ENCODE assay signal across 6 cellular contexts in genomic region chr17:63911657-63912100, GRCh38. TPM values are rescaled to one million over a fixed set of nuclear protein-coding genes. Genes with fewer than 3 reads are reported as not detected.
DNase-seq lines count a peak whose midpoint lies in the region; ATAC-seq and TF ChIP-seq lines count a peak whose summit lies in the region.

No MANE protein-coding gene starts in this region.

- H3F3A ChIP-seq in DOHH2 (ENCODE audit: control insufficient read depth, insufficient read depth), result no peaks in the 10 kb centered on the region

- 35 to 66% (median 42%) methylated on average over 5 to 8 of the region's 8 CpGs for WGBS in adrenal gland, 4 donors

- H3K36me3 Mint-ChIP-seq in naive thymus-derived CD4-positive, alpha-beta T cell, result no peaks in the 10 kb centered on the region

- CTCF ChIA-PET in naive thymus-derived CD4-positive, alpha-beta T cell (lab: Charles Lee), result interaction anchor here (0.7 to 3.4 kb wide), 17 partner anchors 8 to 358 kb away, joined by 3 to 22 read pairs (median 4); partner anchors contain the start of genes CD79B and ICAM2

- TF ChIP-seq POLR2A in adrenal gland (IDR thresholded peaks at IDR 0.05), result no peak

- peaks cover 0 to 29% (median 0%) of the 10 kb centered on the region in 5 donors for H3K27me3 Mint-ChIP-seq in naive thymus-derived CD4-positive, alpha-beta T cell

- no peak overlapping the region for H3K9ac ChIP-seq in OCI-LY3 (ENCODE audit: low read length)

- H3K4me1 ChIP-seq in DOHH2 (ENCODE audit: control insufficient read depth, low read length) (peaks cover 22% of the 10 kb centered on the region), OCI-LY3 (ENCODE audit: low read length) (peaks cover 25% of the 10 kb centered on the region), adrenal gland (replicated peaks in 1 of 2) (no peaks in the 10 kb centered on the region)
- no peaks in the 10 kb centered on the region for H3K4me1 ChIP-seq in naive thymus-derived CD4-positive, alpha-beta T cell (ENCODE audit: control insufficient read depth in 2 of 2, insufficient read depth in 2 of 2, low read length in 2 of 2)

- no peak overlapping the region for H3K4me3 ChIP-seq in DOHH2 (ENCODE audit: low read length)
- peak overlapping the region; percentile 52; the same call in 1 of the 2 replicates for H3K4me3 ChIP-seq in OCI-LY3 (ENCODE audit: low read length)
- no peak overlapping the region for H3K4me3 ChIP-seq in adrenal gland
- H3K4me3 ChIP-seq in naive thymus-derived CD4-positive, alpha-beta T cell (ENCODE audit: low read length), result no peak overlapping the region

- no peaks in the 10 kb centered on the region for H3K79me2 ChIP-seq in DOHH2 (ENCODE audit: control insufficient read depth, low read length)
- no peaks in the 10 kb centered on the region for H3K79me2 ChIP-seq in OCI-LY3 (ENCODE audit: low read length)

- no peak overlapping the region for H2AFZ ChIP-seq in OCI-LY3 (ENCODE audit: low read depth, low read length)

- H3K27ac ChIP-seq in DOHH2 (ENCODE audit: low read depth, low read length) (no peak overlapping the region), OCI-LY3 (ENCODE audit: low read length) (no peak overlapping the region), adrenal gland (no peak overlapping the region)
- H3K27ac ChIP-seq in naive thymus-derived CD4-positive, alpha-beta T cell (ENCODE audit: low read depth, low read length), result no peak overlapping the region

- POLR2A ChIA-PET in naive thymus-derived CD4-positive, alpha-beta T cell (lab: Charles Lee), result interaction anchor here (0.5 to 1.4 kb wide), 4 partner anchors 9 to 225 kb away, joined by 3 to 5 read pairs (median 4); partner anchors contain the start of gene ICAM2

- H4K20me1 ChIP-seq in DOHH2 (ENCODE audit: control insufficient read depth, insufficient read depth, low read depth, low read length), result no peaks in the 10 kb centered on the region
- H4K20me1 ChIP-seq in OCI-LY3 (ENCODE audit: insufficient read depth, low read length), result no peaks in the 10 kb centered on the region

- H3K9me3 ChIP-seq in DOHH2 (ENCODE audit: control insufficient read depth, insufficient read depth, low read length) (no peaks in the 10 kb centered on the region), OCI-LY3 (ENCODE audit: insufficient read depth, low read length) (no peaks in the 10 kb centered on the region), adrenal gland (replicated peaks in 1 of 3) (no peaks in the 10 kb centered on the region)
- no peaks in the 10 kb centered on the region for H3K9me3 ChIP-seq in naive thymus-derived CD4-positive, alpha-beta T cell (ENCODE audit: control insufficient read depth in 2 of 3, low read length in 3 of 3)

- H3K4me2 ChIP-seq in DOHH2 (ENCODE audit: low read length), result no peak overlapping the region
- H3K4me2 ChIP-seq in OCI-LY3 (ENCODE audit: low read length), result peak overlapping the region; percentile 62

- DNase-seq in adrenal gland, result peak in 5 of 7 donors; percentile 40 to 69 (median 55)
- peak; percentile 30 to 64 (median 49) for DNase-seq in naive thymus-derived CD4-positive, alpha-beta T cell
- DNase-seq in dedifferentiated amniotic fluid mesenchymal stem cell (ENCODE audit: extremely low spot score), result no peak
- DNase-seq in OCI-M2 (lab: John Stamatoyannopoulos, UW; ENCODE audit: unreplicated experiment), result no peak

- TF ChIP-seq CTCF in DOHH2 (IDR thresholded peaks at IDR 0.05; ENCODE audit: low read depth, low read length, poor library complexity, severe bottlenecking) (peak; percentile 53), OCI-LY3 (IDR thresholded peaks at IDR 0.05; ENCODE audit: low read depth, low read length) (peak; percentile 48), adrenal gland (IDR thresholded peaks at IDR 0.05) (peak; percentile 45 to 90 (median 67))

- H3K9me2 ChIP-seq in DOHH2 (replicated peaks; ENCODE audit: control insufficient read depth, low read length), result no peaks in the 10 kb centered on the region

- H3K27me3 ChIP-seq in DOHH2 (ENCODE audit: control insufficient read depth, low read length), result peaks cover 9% of the 10 kb centered on the region
- peaks cover 14% of the 10 kb centered on the region for H3K27me3 ChIP-seq in OCI-LY3 (ENCODE audit: low read depth, low read length)
- H3K27me3 ChIP-seq in adrenal gland, result peaks cover 4% of the 10 kb centered on the region
- no peaks in the 10 kb centered on the region for H3K27me3 ChIP-seq in naive thymus-derived CD4-positive, alpha-beta T cell (ENCODE audit: control insufficient read depth in 2 of 2, insufficient read depth in 2 of 2, low read length in 2 of 2)

- no peaks in the 10 kb centered on the region for H3K9me3 Mint-ChIP-seq in naive thymus-derived CD4-positive, alpha-beta T cell

- peak; percentile 88 for ATAC-seq in naive thymus-derived CD4-positive, alpha-beta T cell

- peaks cover 0 to 10% (median 0%) of the 10 kb centered on the region in 7 donors for H3K4me1 Mint-ChIP-seq in naive thymus-derived CD4-positive, alpha-beta T cell

- no peaks in the 10 kb centered on the region for H3K36me3 ChIP-seq in DOHH2 (ENCODE audit: control insufficient read depth, low read length)
- no peaks in the 10 kb centered on the region for H3K36me3 ChIP-seq in OCI-LY3 (replicated peaks; ENCODE audit: low read depth, low read length)
- H3K36me3 ChIP-seq in adrenal gland (replicated peaks in 1 of 2), result no peaks in the 10 kb centered on the region
- no peaks in the 10 kb centered on the region for H3K36me3 ChIP-seq in naive thymus-derived CD4-positive, alpha-beta T cell (ENCODE audit: control insufficient read depth in 2 of 3, insufficient read depth in 3 of 3, low read length in 3 of 3)

- no peak overlapping the region for H3K27ac Mint-ChIP-seq in naive thymus-derived CD4-positive, alpha-beta T cell

- intact Hi-C loops in adrenal gland (cut with DNase I), result loop anchor here (10.0 kb wide), 2 partner anchors 113 to 373 kb away; partner anchors contain the start of gene ICAM2 (in 1 of the 2)
- intact Hi-C loops in naive thymus-derived CD4-positive, alpha-beta T cell (cut with micrococcal nuclease), result loop anchor here (1.0 to 5.0 kb wide), 7 partner anchors 35 to 371 kb away; no protein-coding TSS in a partner anchor

- peak overlapping the region in 1 of 10 donors; percentile 25 for H3K4me3 Mint-ChIP-seq in naive thymus-derived CD4-positive, alpha-beta T cell

RNA-seq across cellular contexts. Expression of gene CSHL1, which starts 0.6 kb away (rescaled TPM):
- total RNA-seq in adrenal gland, result not detected
- polyA plus RNA-seq in adrenal gland, result not detected
- total RNA-seq in naive thymus-derived CD4-positive, alpha-beta T cell, result not detected
- polyA plus RNA-seq in naive thymus-derived CD4-positive, alpha-beta T cell, result not detected

RNA-seq across cellular contexts. Expression of gene GH1, which starts 7.0 kb away (rescaled TPM):
- not detected for total RNA-seq in adrenal gland
- not detected for polyA plus RNA-seq in adrenal gland
- total RNA-seq in naive thymus-derived CD4-positive, alpha-beta T cell, result under 1 TPM in 2 of 5 experiments, not detected in 3; 0.58 to 0.66 TPM
- polyA plus RNA-seq in naive thymus-derived CD4-positive, alpha-beta T cell, result not detected

RNA-seq across cellular contexts. Expression of gene CSH1, which starts 15.3 kb away (rescaled TPM):
- not detected for total RNA-seq in adrenal gland
- not detected for polyA plus RNA-seq in adrenal gland
- 10 to 100 TPM in 1 of 5 experiments, 1 to 10 TPM in 1, not detected in 3; 8.2 to 11.3 TPM for total RNA-seq in naive thymus-derived CD4-positive, alpha-beta T cell
- polyA plus RNA-seq in naive thymus-derived CD4-positive, alpha-beta T cell, result not detected

RNA-seq across cellular contexts. Expression of gene CD79B, which starts 20.5 kb away (rescaled TPM):
- 1 to 10 TPM in 6 of 8 donors, under 1 TPM in 1, not detected in 1; 0.69 to 4.5 (median 2.1) TPM for total RNA-seq in adrenal gland
- 1 to 10 TPM; 1.7 to 3.0 (median 2.5) TPM for polyA plus RNA-seq in adrenal gland
- 10 to 100 TPM; 11.8 to 44.9 (median 15.1) TPM for total RNA-seq in naive thymus-derived CD4-positive, alpha-beta T cell
- polyA plus RNA-seq in naive thymus-derived CD4-positive, alpha-beta T cell, result 10 to 100 TPM; 34.5 to 42.2 TPM

RNA-seq across cellular contexts. Expression of gene GH2, which starts 29.9 kb away (rescaled TPM):
- not detected for total RNA-seq in adrenal gland
- polyA plus RNA-seq in adrenal gland, result not detected
- not detected for total RNA-seq in naive thymus-derived CD4-positive, alpha-beta T cell
- polyA plus RNA-seq in naive thymus-derived CD4-positive, alpha-beta T cell, result not detected

Comparison
In these comparisons a context has a peak if more than half of its experiments do, and no peak if none do; other contexts are left out.
1. DNase-seq: peak in adrenal gland (5 of 7) and naive thymus-derived CD4-positive, alpha-beta T cell (9 of 9); none in dedifferentiated amniotic fluid mesenchymal stem cell (single experiment) and OCI-M2 (single experiment).
2. Peak in every context shown above with its lines, with median percentiles within 50 percentile points of each other: CTCF ChIP-seq.